Comparison of ENCODE assay signal across 8 cellular contexts in the genomic region with DNA sequence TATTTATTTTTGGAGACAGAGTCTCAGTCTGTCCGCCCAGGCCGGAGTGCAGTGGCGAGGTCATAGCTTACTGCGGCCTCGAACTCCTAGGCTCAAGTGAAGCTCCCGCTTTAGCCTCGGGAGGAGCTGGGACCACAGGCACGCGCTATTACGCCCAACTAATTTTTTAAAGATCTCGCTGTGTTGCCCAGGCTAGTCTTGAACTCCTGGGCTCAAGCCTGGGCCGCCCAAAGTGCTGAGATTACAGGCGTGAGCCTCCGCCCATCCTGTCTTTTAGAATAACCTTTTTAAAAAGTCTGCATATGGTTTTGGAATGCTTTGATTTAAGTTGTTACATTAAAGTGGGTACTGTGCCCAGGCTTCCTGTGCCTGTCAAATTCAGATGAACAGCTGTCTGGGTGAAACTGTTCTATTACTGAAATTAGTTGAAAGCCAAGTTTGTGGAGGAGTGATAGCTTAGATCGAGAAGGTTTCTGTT. TPM values are rescaled to one million over a fixed set of nuclear protein-coding genes. Genes with fewer than 3 reads are reported as not detected.
DNase-seq lines count a peak whose midpoint lies in the region; ATAC-seq and TF ChIP-seq lines count a peak whose summit lies in the region.

No MANE protein-coding gene starts in this region.

- H3K27me3 Mint-ChIP-seq in activated T-helper 1 cell treated with anti-CD3 and anti-CD28 coated beads, Interleukin-12 subunit alpha, Interleukin-12 subunit beta, Interleukin-2, Interleukin-4 antibody, amounts not matched to agents 30 ng/mL and 10 ng/mL and 1 ng/mL, durations not matched to agents 14 hours and 24 hours and 36 hours (ENCODE audit: insufficient read depth): peaks cover 1% of the 10 kb centered on the region

- H3K36me3 Mint-ChIP-seq in activated T-helper 1 cell treated with anti-CD3 and anti-CD28 coated beads, Interleukin-12 subunit alpha, Interleukin-12 subunit beta, Interleukin-2, Interleukin-4 antibody, amounts not matched to agents 30 ng/mL and 10 ng/mL and 1 ng/mL, durations not matched to agents 14 hours and 24 hours and 36 hours (ENCODE audit: low read depth): peaks cover 18% of the 10 kb centered on the region

- TF ChIP-seq POLR2A in spleen (IDR thresholded peaks at IDR 0.05): no peak

- WGBS in right cardiac atrium: 9% methylated on average over 15 of the region's 15 CpGs
- 9 to 39% (median 20%) methylated on average over 15 of the region's 15 CpGs for WGBS in spleen, 5 donors

- intact Hi-C loops in activated T-helper 1 cell treated with anti-CD3 and anti-CD28 coated beads, Interleukin-12 subunit alpha, Interleukin-12 subunit beta, Interleukin-2, Interleukin-4 antibody, amounts not matched to agents 30 ng/mL and 10 ng/mL and 1 ng/mL, durations not matched to agents 14 hours and 24 hours and 36 hours (cut with micrococcal nuclease): loop anchor here (1.0 to 5.0 kb wide), 21 partner anchors 46 to 1331 kb away; a partner anchor contains a TSS
- intact Hi-C loops in right cardiac atrium (cut with DNase I): no loop called here
- intact Hi-C loops in spleen (cut with DNase I; ENCODE audit: low total_unique reads): no loop called here

- no peaks in the 10 kb centered on the region; the same call in 1 of the 2 replicates for H3K9me3 ChIP-seq in AG04450 (ENCODE audit: control insufficient read depth, insufficient read depth, low read length)
- H3K9me3 ChIP-seq in right cardiac atrium (ENCODE audit: control insufficient read depth, low read length): no peaks in the 10 kb centered on the region
- no peaks in the 10 kb centered on the region for H3K9me3 ChIP-seq in spleen

- no peak overlapping the region for H3K27ac ChIP-seq in AG04450 (ENCODE audit: low read depth, low read length)
- H3K27ac ChIP-seq in right cardiac atrium (ENCODE audit: low read length): no peak overlapping the region
- H3K27ac ChIP-seq in spleen: peak overlapping the region; percentile 92 to 96 (median 94)

- DNase-seq in AG04450 (ENCODE audit: low read depth, low spot score): no peak
- DNase-seq in activated T-helper 1 cell treated with anti-CD3 and anti-CD28 coated beads, Interleukin-12 subunit alpha, Interleukin-12 subunit beta, Interleukin-2, Interleukin-4 antibody, amounts not matched to agents 30 ng/mL and 10 ng/mL and 1 ng/mL, durations not matched to agents 14 hours and 24 hours and 36 hours (ENCODE audit: low spot score): peak; percentile 16
- no peak for DNase-seq in right cardiac atrium
- peak; percentile 80 for DNase-seq in spleen
- DNase-seq in GM10266 (ENCODE audit: extremely low spot score): no peak
- no peak for DNase-seq in SIG-M5 (lab: John Stamatoyannopoulos, UW)

- H3K9me3 Mint-ChIP-seq in activated T-helper 1 cell treated with anti-CD3 and anti-CD28 coated beads, Interleukin-12 subunit alpha, Interleukin-12 subunit beta, Interleukin-2, Interleukin-4 antibody, amounts not matched to agents 30 ng/mL and 10 ng/mL and 1 ng/mL, durations not matched to agents 14 hours and 24 hours and 36 hours: no peaks in the 10 kb centered on the region

- H3K27me3 ChIP-seq in AG04450 (ENCODE audit: control insufficient read depth, insufficient read depth, low read length) (no peaks in the 10 kb centered on the region), right cardiac atrium (ENCODE audit: control insufficient read depth, insufficient read depth) (no peaks in the 10 kb centered on the region), spleen (replicated peaks in 1 of 7) (no peaks in the 10 kb centered on the region)

- ATAC-seq in GM19467 (IDR thresholded peaks at IDR 0.05; ENCODE audit: unreplicated experiment) (peak; percentile 28), HG03571 (IDR thresholded peaks at IDR 0.05; ENCODE audit: unreplicated experiment) (peak; percentile 20), right cardiac atrium (peak in 1 of 2 donors; percentile 15)

- H3K27ac Mint-ChIP-seq in activated T-helper 1 cell treated with anti-CD3 and anti-CD28 coated beads, Interleukin-12 subunit alpha, Interleukin-12 subunit beta, Interleukin-2, Interleukin-4 antibody, amounts not matched to agents 30 ng/mL and 10 ng/mL and 1 ng/mL, durations not matched to agents 14 hours and 24 hours and 36 hours: peak overlapping the region; percentile 99

- peak overlapping the region; percentile 92 for H3K4me3 Mint-ChIP-seq in activated T-helper 1 cell treated with anti-CD3 and anti-CD28 coated beads, Interleukin-12 subunit alpha, Interleukin-12 subunit beta, Interleukin-2, Interleukin-4 antibody, amounts not matched to agents 30 ng/mL and 10 ng/mL and 1 ng/mL, durations not matched to agents 14 hours and 24 hours and 36 hours

- H3K4me1 Mint-ChIP-seq in activated T-helper 1 cell treated with anti-CD3 and anti-CD28 coated beads, Interleukin-12 subunit alpha, Interleukin-12 subunit beta, Interleukin-2, Interleukin-4 antibody, amounts not matched to agents 30 ng/mL and 10 ng/mL and 1 ng/mL, durations not matched to agents 14 hours and 24 hours and 36 hours (ENCODE audit: low read depth): peaks cover 61% of the 10 kb centered on the region

- H3K4me3 ChIP-seq in AG04450 (ENCODE audit: low read depth, low read length): peak overlapping the region; percentile 99
- H3K4me3 ChIP-seq in right cardiac atrium (ENCODE audit: low read length): peak overlapping the region; percentile 80
- H3K4me3 ChIP-seq in spleen: peak overlapping the region; percentile 62 to 77 (median 69)

- peaks cover 0 to 26% (median 0%) of the 10 kb centered on the region in 6 donors for H3K36me3 ChIP-seq in spleen

- TF ChIP-seq CTCF in AG04450 (IDR thresholded peaks at IDR 0.05; ENCODE audit: low read depth, low read length): no peak
- no peak for TF ChIP-seq CTCF in spleen (IDR thresholded peaks at IDR 0.05 in 8 of 11, conservative IDR thresholded peaks at IDR 0.05 in 3 of 11)
- TF ChIP-seq CTCF in GM10266 (IDR thresholded peaks at IDR 0.05; ENCODE audit: control insufficient read depth, insufficient read depth, low read depth, missing control alignments): no peak

- CTCF ChIA-PET in AG04450 (lab: Charles Lee): interaction anchor here (1.2 to 1.3 kb wide), 2 partner anchors 49 to 95 kb away, joined by 4 to 5 read pairs; no protein-coding TSS in a partner anchor

- H3K4me1 ChIP-seq in right cardiac atrium (ENCODE audit: control insufficient read depth, insufficient read depth, low read length) (peaks cover 1% of the 10 kb centered on the region), spleen (peaks cover 17 to 59% (median 46%) of the 10 kb centered on the region in 6 donors)

- POLR2A ChIA-PET in AG04450 (lab: Yijun Ruan, JAX): interaction anchor here (1.0 kb wide), 1 partner anchor 11 kb away, joined by 3 read pairs; no protein-coding TSS in a partner anchor

RNA-seq across cellular contexts. Expression of a gene that starts 0.9 kb away (rescaled TPM):
- polyA plus RNA-seq in AG04450 (2011; rRNA removed) (42.6 and 47.5 TPM in 2 replicates), right cardiac atrium (24.4 TPM), spleen (10 to 100 TPM; 11.2 to 16.2 (median 12.5) TPM)
- polyA minus RNA-seq in AG04450 (2011; rRNA and poly(A)+ RNA removed): 38.3 and 55.7 TPM in 2 replicates
- total RNA-seq in activated T-helper 1 cell treated with anti-CD3 and anti-CD28 coated beads, Interleukin-12 subunit alpha, Interleukin-12 subunit beta, Interleukin-2, Interleukin-4 antibody, amounts not matched to agents 30 ng/mL and 10 ng/mL and 1 ng/mL, durations not matched to agents 14 hours and 24 hours and 36 hours: 23.4 and 25.6 TPM in 2 replicates
- total RNA-seq in right cardiac atrium (10 to 100 TPM; 41.5 to 54.5 (median 50.6) TPM), spleen (10 to 100 TPM; 34.8 to 49.5 (median 41.7) TPM)

RNA-seq across cellular contexts. Expression of a gene that starts 5.8 kb away (rescaled TPM):
- polyA plus RNA-seq in AG04450 (2011; rRNA removed): not detected in 2 replicates
- polyA minus RNA-seq in AG04450 (2011; rRNA and poly(A)+ RNA removed): not detected in 2 replicates
- not detected in 2 replicates for total RNA-seq in activated T-helper 1 cell treated with anti-CD3 and anti-CD28 coated beads, Interleukin-12 subunit alpha, Interleukin-12 subunit beta, Interleukin-2, Interleukin-4 antibody, amounts not matched to agents 30 ng/mL and 10 ng/mL and 1 ng/mL, durations not matched to agents 14 hours and 24 hours and 36 hours
- total RNA-seq in right cardiac atrium: not detected
- not detected for polyA plus RNA-seq in right cardiac atrium
- total RNA-seq in spleen: not detected
- not detected for polyA plus RNA-seq in spleen

Comparison
In these comparisons a context has a peak if more than half of its experiments do, and no peak if none do; other contexts are left out.
1. DNase-seq: peak in activated T-helper 1 cell treated with anti-CD3 and anti-CD28 coated beads, Interleukin-12 subunit alpha, Interleukin-12 subunit beta, Interleukin-2, Interleukin-4 antibody, amounts not matched to agents 30 ng/mL and 10 ng/mL and 1 ng/mL, durations not matched to agents 14 hours and 24 hours and 36 hours (single experiment) and spleen (single experiment); none in AG04450 (single experiment), right cardiac atrium (0 of 3), GM10266 (single experiment) and SIG-M5 (single experiment).
2. H3K27ac ChIP-seq: peak in spleen (8 of 8); none in AG04450 (single experiment) and right cardiac atrium (single experiment).
3. Peak in every context shown above with its lines, with median percentiles within 50 percentile points of each other: H3K4me3 ChIP-seq.